8 cellular contexts compared by ENCODE assay signal in the genomic region with DNA sequence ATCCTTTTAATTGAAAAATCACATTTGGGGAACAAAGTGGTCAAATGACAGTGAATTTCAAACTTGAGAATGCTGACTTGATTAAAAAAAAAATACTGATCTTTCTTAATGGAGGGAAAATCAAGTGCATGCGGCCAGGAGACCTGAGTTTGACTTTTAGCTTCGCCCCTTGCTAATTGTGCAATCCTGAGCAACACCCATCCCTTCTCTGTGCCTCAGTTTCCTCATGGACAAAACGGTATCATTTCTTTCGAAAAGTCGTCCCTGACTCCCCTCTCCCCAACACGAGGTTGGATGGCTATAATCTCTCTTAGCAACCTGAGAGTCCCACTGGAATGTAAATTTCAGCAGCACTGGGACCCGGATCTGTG. TPM values are rescaled to one million over a fixed set of nuclear protein-coding genes. Genes with fewer than 3 reads are reported as not detected.
DNase-seq lines count a peak whose midpoint lies in the region; ATAC-seq and TF ChIP-seq lines count a peak whose summit lies in the region.

No MANE protein-coding gene starts in this region.

- intact Hi-C loops in vagina (cut with DNase I): loop anchor here (5.0 to 10.0 kb wide), 3 partner anchors 208 to 645 kb away; no protein-coding TSS in a partner anchor

- H3K9me3 Mint-ChIP-seq in stimulated activated naive CD8-positive, alpha-beta T cell treated with anti-CD3 and anti-CD28 coated beads, Interleukin-15, Interleukin-2, amounts not matched to agents 100 ng/mL and 50 ng/mL, for 24 hours: no peaks in the 10 kb centered on the region

- peaks cover 19% of the 10 kb centered on the region for H3K4me1 Mint-ChIP-seq in stimulated activated naive CD8-positive, alpha-beta T cell treated with anti-CD3 and anti-CD28 coated beads, Interleukin-15, Interleukin-2, amounts not matched to agents 100 ng/mL and 50 ng/mL, for 24 hours (ENCODE audit: low read depth)

- peak overlapping the region; percentile 54 for H3K27ac ChIP-seq in caudate nucleus (ENCODE audit: low read depth, low read length)
- no peak overlapping the region for H3K27ac ChIP-seq in muscle layer of duodenum (ENCODE audit: low read length)
- H3K27ac ChIP-seq in vagina: peak overlapping the region; percentile 84

- H3K9me3 ChIP-seq in muscle layer of duodenum (ENCODE audit: control insufficient read depth in 1 of 2, low read length in 2 of 2) (no peaks in the 10 kb centered on the region), vagina (no peaks in the 10 kb centered on the region)

- peak overlapping the region; percentile 74 for H3K4me3 Mint-ChIP-seq in stimulated activated naive CD8-positive, alpha-beta T cell treated with anti-CD3 and anti-CD28 coated beads, Interleukin-15, Interleukin-2, amounts not matched to agents 100 ng/mL and 50 ng/mL, for 24 hours

- H3K4me1 ChIP-seq in muscle layer of duodenum (ENCODE audit: control insufficient read depth in 1 of 2, insufficient read depth in 2 of 2, low read length in 2 of 2): peaks cover 0 to 31% of the 10 kb centered on the region in 2 donors
- H3K4me1 ChIP-seq in vagina: peaks cover 30% of the 10 kb centered on the region

- peak overlapping the region; percentile 47 to 61 for H3K4me3 ChIP-seq in muscle layer of duodenum (ENCODE audit: low read depth in 1 of 2, low read length in 2 of 2)
- peak overlapping the region; percentile 53 to 56 for H3K4me3 ChIP-seq in vagina

- no peak overlapping the region for H3K27ac Mint-ChIP-seq in stimulated activated naive CD8-positive, alpha-beta T cell treated with anti-CD3 and anti-CD28 coated beads, Interleukin-15, Interleukin-2, amounts not matched to agents 100 ng/mL and 50 ng/mL, for 24 hours

- no peak for TF ChIP-seq CTCF in vagina (IDR thresholded peaks at IDR 0.05)

- H3K27me3 Mint-ChIP-seq in stimulated activated naive CD8-positive, alpha-beta T cell treated with anti-CD3 and anti-CD28 coated beads, Interleukin-15, Interleukin-2, amounts not matched to agents 100 ng/mL and 50 ng/mL, for 24 hours: peaks cover 67% of the 10 kb centered on the region

- no peak for TF ChIP-seq POLR2A in vagina (IDR thresholded peaks at IDR 0.05)

- H3K36me3 Mint-ChIP-seq in stimulated activated naive CD8-positive, alpha-beta T cell treated with anti-CD3 and anti-CD28 coated beads, Interleukin-15, Interleukin-2, amounts not matched to agents 100 ng/mL and 50 ng/mL, for 24 hours (ENCODE audit: low read depth): no peaks in the 10 kb centered on the region

- ATAC-seq in stimulated activated naive CD8-positive, alpha-beta T cell treated with anti-CD3 and anti-CD28 coated beads, Interleukin-15, Interleukin-2, amounts not matched to agents 100 U/mL and 50 U/mL, for 24 hours: no peak

- H3K27me3 ChIP-seq in muscle layer of duodenum (ENCODE audit: low read depth, low read length): peaks cover 12% of the 10 kb centered on the region
- H3K27me3 ChIP-seq in vagina: no peaks in the 10 kb centered on the region

- DNase-seq in stimulated activated naive CD8-positive, alpha-beta T cell treated with anti-CD3 and anti-CD28 coated beads, Interleukin-15, Interleukin-2, amounts not matched to agents 100 U/mL and 50 U/mL, for 24 hours: no peak
- no peak for DNase-seq in caudate nucleus (lab: John Stamatoyannopoulos, UW)
- DNase-seq in vagina (ENCODE audit: extremely low spot score in 2 of 2): no peak
- DNase-seq in NCI-H1092 (lab: John Stamatoyannopoulos, UW): no peak
- DNase-seq in islet precursor cell: no peak
- no peak for DNase-seq in KBM-7

- in situ Hi-C loops in KBM-7 (cut with MboI; ENCODE audit: low pct_unique_long_range_greater_than_20kb, low sequenced_read_pairs): loop anchor here (25.0 kb wide), 3 partner anchors 520 to 870 kb away; no protein-coding TSS in a partner anchor

- no peaks in the 10 kb centered on the region for H3K36me3 ChIP-seq in muscle layer of duodenum (ENCODE audit: control insufficient read depth in 1 of 2, insufficient read depth in 2 of 2, low read length in 2 of 2)
- no peaks in the 10 kb centered on the region for H3K36me3 ChIP-seq in vagina

RNA-seq across cellular contexts. Expression of a gene that starts 1.0 kb away (rescaled TPM):
- 7.4 TPM for total RNA-seq in vagina

RNA-seq across cellular contexts. Expression of a gene that starts 45.3 kb away (rescaled TPM):
- 27.7 TPM for total RNA-seq in vagina
